Comparison of ENCODE assay signal across 8 cellular contexts in the genomic region with DNA sequence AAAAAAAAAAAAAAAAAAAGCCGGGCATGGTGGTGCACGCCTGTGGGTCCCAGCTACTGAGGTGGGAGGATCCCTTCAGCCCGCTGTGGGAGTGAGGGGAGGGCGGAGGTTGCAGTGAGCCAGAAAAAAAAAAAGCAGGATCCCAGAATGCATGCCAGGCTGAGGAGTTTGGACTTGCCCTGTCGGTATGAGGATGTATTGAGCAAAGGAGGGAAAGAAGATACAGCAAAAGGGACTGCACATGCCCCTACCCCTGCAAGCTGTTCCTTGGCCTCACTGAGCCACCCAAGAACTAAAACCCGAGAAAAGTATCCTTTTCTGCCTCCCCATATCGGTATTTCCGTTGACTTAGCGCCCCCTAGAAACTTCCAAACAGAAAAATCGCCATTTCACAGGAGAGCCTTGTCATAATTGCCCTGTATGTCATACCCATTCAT. TPM values are rescaled to one million over a fixed set of nuclear protein-coding genes. Genes with fewer than 3 reads are reported as not detected.
DNase-seq lines count a peak whose midpoint lies in the region; ATAC-seq and TF ChIP-seq lines count a peak whose summit lies in the region.

No MANE protein-coding gene starts in this region.

- intact Hi-C loops in prostate gland (cut with DNase I) = no loop called here

- TF ChIP-seq CTCF in cardiac fibroblast (IDR thresholded peaks at IDR 0.05; ENCODE audit: low read depth, low read length) (peak; percentile 39), prostate gland (IDR thresholded peaks at IDR 0.05) (peak in 1 of 4 experiments; percentile 6)

- H3K36me3 Mint-ChIP-seq in T-helper 2 cell treated with Interferon-gamma antibody and Interleukin-4, amounts not matched to agents 5 μg/mL and 100 μg/mL, for 36 hours (ENCODE audit: low read depth) = peaks cover 14% of the 10 kb centered on the region

- H3K4me3 Mint-ChIP-seq in T-helper 2 cell treated with Interferon-gamma antibody and Interleukin-4, amounts not matched to agents 5 μg/mL and 100 μg/mL, for 36 hours = peak overlapping the region; percentile 61

- H3K4me1 ChIP-seq in prostate gland (replicated peaks) = no peaks in the 10 kb centered on the region

- 26% methylated on average over 10 of the region's 10 CpGs for WGBS in prostate gland

- no peaks in the 10 kb centered on the region for H3K27me3 ChIP-seq in prostate gland (replicated peaks; ENCODE audit: insufficient read depth)

- H3K9me3 Mint-ChIP-seq in T-helper 2 cell treated with Interferon-gamma antibody and Interleukin-4, amounts not matched to agents 5 μg/mL and 100 μg/mL, for 36 hours = no peaks in the 10 kb centered on the region

- H3K9me3 ChIP-seq in prostate gland = no peaks in the 10 kb centered on the region

- no peak for DNase-seq in T-helper 2 cell treated with Interferon-gamma antibody and Interleukin-4, amounts not matched to agents 5 μg/mL and 100 μg/mL, for 36 hours (ENCODE audit: low spot score)
- DNase-seq in T-helper 2 cell (no peak), NCI-H1694 treated with DMSO at 0.1 percent for 48 hours (lab: John Stamatoyannopoulos, UW) (peak; percentile 65), cardiac fibroblast (ENCODE audit: low read depth in 2 of 2) (peak in 1 of 2 donors; percentile 47), prostate gland (ENCODE audit: low spot score) (peak; percentile 40), retina (no peak)

- H3K4me1 Mint-ChIP-seq in T-helper 2 cell treated with Interferon-gamma antibody and Interleukin-4, amounts not matched to agents 5 μg/mL and 100 μg/mL, for 36 hours (ENCODE audit: low read depth) = peaks cover 21% of the 10 kb centered on the region

- H3K27ac ChIP-seq in prostate gland = peak overlapping the region in 1 of 2 donors; percentile 40

- ATAC-seq in HG02973 (IDR thresholded peaks at IDR 0.05; ENCODE audit: unreplicated experiment) (no peak), GM21528 (IDR thresholded peaks at IDR 0.05; ENCODE audit: low FRiP score, unreplicated experiment) (no peak)

- no peak for TF ChIP-seq POLR2A in prostate gland (IDR thresholded peaks at IDR 0.05)

- H3K4me3 ChIP-seq in cardiac fibroblast (replicated peaks in 1 of 2; ENCODE audit: low read depth in 2 of 2, low read length in 2 of 2) (no peak overlapping the region), prostate gland (no peak overlapping the region)

- H3K36me3 ChIP-seq in prostate gland = no peaks in the 10 kb centered on the region

- peak overlapping the region; percentile 34 for H3K27ac Mint-ChIP-seq in T-helper 2 cell treated with Interferon-gamma antibody and Interleukin-4, amounts not matched to agents 5 μg/mL and 100 μg/mL, for 36 hours

- no peaks in the 10 kb centered on the region for H3K27me3 Mint-ChIP-seq in T-helper 2 cell treated with Interferon-gamma antibody and Interleukin-4, amounts not matched to agents 5 μg/mL and 100 μg/mL, for 36 hours (ENCODE audit: low read depth)

RNA-seq across cellular contexts. Expression of a gene that starts 1.3 kb away (rescaled TPM):
- total RNA-seq in prostate gland = 10 to 100 TPM; 20.9 to 27.5 TPM

RNA-seq across cellular contexts. Expression of a gene that starts 11.0 kb away (rescaled TPM):
- total RNA-seq in prostate gland = 100 to 1,000 TPM; 118 to 188 TPM

RNA-seq across cellular contexts. Expression of a gene that starts 16.6 kb away (rescaled TPM):
- 10 to 100 TPM in 1 of 2 donors, 1 to 10 TPM in 1; 6.1 to 10.2 TPM for total RNA-seq in prostate gland

RNA-seq across cellular contexts. Expression of a gene that starts 23.1 kb away (rescaled TPM):
- not detected for total RNA-seq in prostate gland

RNA-seq across cellular contexts. Expression of a gene that starts 30.2 kb away (rescaled TPM):
- 1 to 10 TPM; 1.5 to 3.0 TPM for total RNA-seq in prostate gland

Comparison
In these comparisons a context has a peak if more than half of its experiments do, and no peak if none do; other contexts are left out.
1. DNase-seq: peak in NCI-H1694 treated with DMSO at 0.1 percent for 48 hours (single experiment) and prostate gland (single experiment); none in T-helper 2 cell treated with Interferon-gamma antibody and Interleukin-4, amounts not matched to agents 5 μg/mL and 100 μg/mL, for 36 hours (single experiment), T-helper 2 cell (0 of 5) and retina (single experiment).